Comparison of ENCODE assay signal across 1 cellular context in the genomic region with DNA sequence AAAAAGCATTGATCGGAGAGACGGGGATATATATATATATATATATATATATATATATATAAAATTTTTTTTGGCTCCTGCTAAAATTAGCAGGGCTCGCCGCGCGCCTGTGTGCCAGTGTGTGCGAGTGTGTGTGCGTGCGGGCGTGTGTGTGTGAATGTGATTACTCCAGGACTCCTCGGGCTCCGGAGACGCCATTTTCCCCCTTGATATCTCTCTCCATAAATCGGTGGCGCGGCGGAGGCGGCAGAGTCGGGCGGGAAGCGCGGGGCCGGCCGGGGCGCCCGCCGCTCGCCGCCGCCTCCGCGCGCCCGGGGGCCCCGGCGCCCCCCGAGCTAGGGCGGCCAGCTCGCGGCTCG.
TF ChIP-seq lines count a peak whose summit lies in the region.

No MANE protein-coding gene starts in this region.

TF ChIP-seq in GM23338, 12 proteins besides CTCF, POLR2A, EP300 and RAD21:
- TF ChIP-seq, protein P1, sequence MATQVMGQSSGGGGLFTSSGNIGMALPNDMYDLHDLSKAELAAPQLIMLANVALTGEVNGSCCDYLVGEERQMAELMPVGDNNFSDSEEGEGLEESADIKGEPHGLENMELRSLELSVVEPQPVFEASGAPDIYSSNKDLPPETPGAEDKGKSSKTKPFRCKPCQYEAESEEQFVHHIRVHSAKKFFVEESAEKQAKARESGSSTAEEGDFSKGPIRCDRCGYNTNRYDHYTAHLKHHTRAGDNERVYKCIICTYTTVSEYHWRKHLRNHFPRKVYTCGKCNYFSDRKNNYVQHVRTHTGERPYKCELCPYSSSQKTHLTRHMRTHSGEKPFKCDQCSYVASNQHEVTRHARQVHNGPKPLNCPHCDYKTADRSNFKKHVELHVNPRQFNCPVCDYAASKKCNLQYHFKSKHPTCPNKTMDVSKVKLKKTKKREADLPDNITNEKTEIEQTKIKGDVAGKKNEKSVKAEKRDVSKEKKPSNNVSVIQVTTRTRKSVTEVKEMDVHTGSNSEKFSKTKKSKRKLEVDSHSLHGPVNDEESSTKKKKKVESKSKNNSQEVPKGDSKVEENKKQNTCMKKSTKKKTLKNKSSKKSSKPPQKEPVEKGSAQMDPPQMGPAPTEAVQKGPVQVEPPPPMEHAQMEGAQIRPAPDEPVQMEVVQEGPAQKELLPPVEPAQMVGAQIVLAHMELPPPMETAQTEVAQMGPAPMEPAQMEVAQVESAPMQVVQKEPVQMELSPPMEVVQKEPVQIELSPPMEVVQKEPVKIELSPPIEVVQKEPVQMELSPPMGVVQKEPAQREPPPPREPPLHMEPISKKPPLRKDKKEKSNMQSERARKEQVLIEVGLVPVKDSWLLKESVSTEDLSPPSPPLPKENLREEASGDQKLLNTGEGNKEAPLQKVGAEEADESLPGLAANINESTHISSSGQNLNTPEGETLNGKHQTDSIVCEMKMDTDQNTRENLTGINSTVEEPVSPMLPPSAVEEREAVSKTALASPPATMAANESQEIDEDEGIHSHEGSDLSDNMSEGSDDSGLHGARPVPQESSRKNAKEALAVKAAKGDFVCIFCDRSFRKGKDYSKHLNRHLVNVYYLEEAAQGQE (IDR thresholded peaks at IDR 0.05; ENCODE audit: unreplicated experiment): no peak
- TF ChIP-seq JUNB (IDR thresholded peaks at IDR 0.05; ENCODE audit: unreplicated experiment) (no peak), EZH2phosphoT487 (IDR thresholded peaks at IDR 0.05; ENCODE audit: unreplicated experiment) (no peak), POLR2AphosphoS5 (IDR thresholded peaks at IDR 0.05; ENCODE audit: low read depth) (no peak), ZNF114 (CRISPR knock-in tag; IDR thresholded peaks at IDR 0.05) (no peak), EZH2 (IDR thresholded peaks at IDR 0.05; ENCODE audit: low read depth, unreplicated experiment) (no peak), NANOG (IDR thresholded peaks at IDR 0.05; ENCODE audit: borderline replicate concordance) (no peak), STAT1 (IDR thresholded peaks at IDR 0.05; ENCODE audit: unreplicated experiment) (no peak)
- TF ChIP-seq, protein P2, sequence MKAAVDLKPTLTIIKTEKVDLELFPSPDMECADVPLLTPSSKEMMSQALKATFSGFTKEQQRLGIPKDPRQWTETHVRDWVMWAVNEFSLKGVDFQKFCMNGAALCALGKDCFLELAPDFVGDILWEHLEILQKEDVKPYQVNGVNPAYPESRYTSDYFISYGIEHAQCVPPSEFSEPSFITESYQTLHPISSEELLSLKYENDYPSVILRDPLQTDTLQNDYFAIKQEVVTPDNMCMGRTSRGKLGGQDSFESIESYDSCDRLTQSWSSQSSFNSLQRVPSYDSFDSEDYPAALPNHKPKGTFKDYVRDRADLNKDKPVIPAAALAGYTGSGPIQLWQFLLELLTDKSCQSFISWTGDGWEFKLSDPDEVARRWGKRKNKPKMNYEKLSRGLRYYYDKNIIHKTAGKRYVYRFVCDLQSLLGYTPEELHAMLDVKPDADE (IDR thresholded peaks at IDR 0.05): no peak
- TF ChIP-seq, protein P3, sequence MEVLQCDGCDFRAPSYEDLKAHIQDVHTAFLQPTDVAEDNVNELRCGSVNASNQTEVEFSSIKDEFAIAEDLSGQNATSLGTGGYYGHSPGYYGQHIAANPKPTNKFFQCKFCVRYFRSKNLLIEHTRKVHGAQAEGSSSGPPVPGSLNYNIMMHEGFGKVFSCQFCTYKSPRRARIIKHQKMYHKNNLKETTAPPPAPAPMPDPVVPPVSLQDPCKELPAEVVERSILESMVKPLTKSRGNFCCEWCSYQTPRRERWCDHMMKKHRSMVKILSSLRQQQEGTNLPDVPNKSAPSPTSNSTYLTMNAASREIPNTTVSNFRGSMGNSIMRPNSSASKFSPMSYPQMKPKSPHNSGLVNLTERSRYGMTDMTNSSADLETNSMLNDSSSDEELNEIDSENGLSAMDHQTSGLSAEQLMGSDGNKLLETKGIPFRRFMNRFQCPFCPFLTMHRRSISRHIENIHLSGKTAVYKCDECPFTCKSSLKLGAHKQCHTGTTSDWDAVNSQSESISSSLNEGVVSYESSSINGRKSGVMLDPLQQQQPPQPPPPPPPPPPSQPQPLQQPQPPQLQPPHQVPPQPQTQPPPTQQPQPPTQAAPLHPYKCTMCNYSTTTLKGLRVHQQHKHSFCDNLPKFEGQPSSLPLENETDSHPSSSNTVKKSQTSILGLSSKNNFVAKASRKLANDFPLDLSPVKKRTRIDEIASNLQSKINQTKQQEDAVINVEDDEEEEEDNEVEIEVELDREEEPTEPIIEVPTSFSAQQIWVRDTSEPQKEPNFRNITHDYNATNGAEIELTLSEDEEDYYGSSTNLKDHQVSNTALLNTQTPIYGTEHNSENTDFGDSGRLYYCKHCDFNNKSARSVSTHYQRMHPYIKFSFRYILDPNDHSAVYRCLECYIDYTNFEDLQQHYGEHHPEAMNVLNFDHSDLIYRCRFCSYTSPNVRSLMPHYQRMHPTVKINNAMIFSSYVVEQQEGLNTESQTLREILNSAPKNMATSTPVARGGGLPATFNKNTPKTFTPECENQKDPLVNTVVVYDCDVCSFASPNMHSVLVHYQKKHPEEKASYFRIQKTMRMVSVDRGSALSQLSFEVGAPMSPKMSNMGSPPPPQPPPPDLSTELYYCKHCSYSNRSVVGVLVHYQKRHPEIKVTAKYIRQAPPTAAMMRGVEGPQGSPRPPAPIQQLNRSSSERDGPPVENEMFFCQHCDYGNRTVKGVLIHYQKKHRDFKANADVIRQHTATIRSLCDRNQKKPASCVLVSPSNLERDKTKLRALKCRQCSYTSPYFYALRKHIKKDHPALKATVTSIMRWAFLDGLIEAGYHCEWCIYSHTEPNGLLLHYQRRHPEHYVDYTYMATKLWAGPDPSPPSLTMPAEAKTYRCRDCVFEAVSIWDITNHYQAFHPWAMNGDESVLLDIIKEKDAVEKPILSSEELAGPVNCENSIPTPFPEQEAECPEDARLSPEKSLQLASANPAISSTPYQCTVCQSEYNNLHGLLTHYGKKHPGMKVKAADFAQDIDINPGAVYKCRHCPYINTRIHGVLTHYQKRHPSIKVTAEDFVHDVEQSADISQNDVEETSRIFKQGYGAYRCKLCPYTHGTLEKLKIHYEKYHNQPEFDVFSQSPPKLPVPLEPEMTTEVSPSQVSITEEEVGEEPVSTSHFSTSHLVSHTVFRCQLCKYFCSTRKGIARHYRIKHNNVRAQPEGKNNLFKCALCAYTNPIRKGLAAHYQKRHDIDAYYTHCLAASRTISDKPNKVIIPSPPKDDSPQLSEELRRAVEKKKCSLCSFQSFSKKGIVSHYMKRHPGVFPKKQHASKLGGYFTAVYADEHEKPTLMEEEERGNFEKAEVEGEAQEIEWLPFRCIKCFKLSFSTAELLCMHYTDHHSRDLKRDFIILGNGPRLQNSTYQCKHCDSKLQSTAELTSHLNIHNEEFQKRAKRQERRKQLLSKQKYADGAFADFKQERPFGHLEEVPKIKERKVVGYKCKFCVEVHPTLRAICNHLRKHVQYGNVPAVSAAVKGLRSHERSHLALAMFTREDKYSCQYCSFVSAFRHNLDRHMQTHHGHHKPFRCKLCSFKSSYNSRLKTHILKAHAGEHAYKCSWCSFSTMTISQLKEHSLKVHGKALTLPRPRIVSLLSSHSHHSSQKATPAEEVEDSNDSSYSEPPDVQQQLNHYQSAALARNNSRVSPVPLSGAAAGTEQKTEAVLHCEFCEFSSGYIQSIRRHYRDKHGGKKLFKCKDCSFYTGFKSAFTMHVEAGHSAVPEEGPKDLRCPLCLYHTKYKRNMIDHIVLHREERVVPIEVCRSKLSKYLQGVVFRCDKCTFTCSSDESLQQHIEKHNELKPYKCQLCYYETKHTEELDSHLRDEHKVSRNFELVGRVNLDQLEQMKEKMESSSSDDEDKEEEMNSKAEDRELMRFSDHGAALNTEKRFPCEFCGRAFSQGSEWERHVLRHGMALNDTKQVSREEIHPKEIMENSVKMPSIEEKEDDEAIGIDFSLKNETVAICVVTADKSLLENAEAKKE (CRISPR knock-in tag; IDR thresholded peaks at IDR 0.05): no peak
